9 cellular contexts compared by ENCODE assay signal in genomic region chr1:234533034-234533571, GRCh38. TPM values are rescaled to one million over a fixed set of nuclear protein-coding genes. Genes with fewer than 3 reads are reported as not detected.
DNase-seq lines count a peak whose midpoint lies in the region; ATAC-seq and TF ChIP-seq lines count a peak whose summit lies in the region.
"Had no signal": no experiment of that assay in that cellular context is flagged by ENCODE, and none has a peak within 500 bp of the region (broad histone marks: within the 10 kb centered on the region; RNA-seq: fewer than 3 reads in every experiment).

No MANE protein-coding gene starts in this region.

- no peaks in the 10 kb centered on the region for H3K36me3 Mint-ChIP-seq in Caco-2 (ENCODE audit: insufficient read depth, unreplicated experiment)
- H3K36me3 Mint-ChIP-seq: stimulated activated naive B cell treated with anti-CD40 and anti-IgM and Interleukin-4, amounts not matched to agents 10 μg/mL and 1 μg/mL and 100 μg/mL, for 72 hours had no signal

- CTCF ChIA-PET in Caco-2 (lab: Charles Lee): no interaction called here

- peaks cover 33% of the 10 kb centered on the region for H3K4me1 ChIP-seq in Caco-2
- peaks cover 52 to 100% (median 98%) of the 10 kb centered on the region in 9 donors for H3K4me1 ChIP-seq in heart right ventricle
- H3K4me1 ChIP-seq in MM.1S (ENCODE audit: low read length): no peaks in the 10 kb centered on the region

- H2AFZ ChIP-seq in MM.1S (ENCODE audit: low read length): no peak overlapping the region

- H3K4me3 ChIP-seq in Caco-2 (ENCODE audit: low read depth, low read length): no peak overlapping the region
- no peak overlapping the region for H3K4me3 ChIP-seq in heart right ventricle
- H3K4me3 ChIP-seq in MM.1S (ENCODE audit: low read length): no peak overlapping the region

- no peak for DNase-seq in Caco-2
- DNase-seq in amniotic epithelial cell (ENCODE audit: low read depth): peak; percentile 98
- DNase-seq in heart right ventricle: peak; percentile 48 to 63
- peak; percentile 95 for DNase-seq in renal cortical epithelial cell (ENCODE audit: low read depth)
- DNase-seq in MM.1S: no peak
- no peak for DNase-seq in NCI-H1417 treated with DMSO at 0.1 percent for 48 hours (lab: John Stamatoyannopoulos, UW)
- DNase-seq: stimulated activated naive B cell treated with anti-CD40 and anti-IgM and Interleukin-4, amounts not matched to agents 10 μg/mL and 1 μg/mL and 100 μg/mL, for 72 hours had no signal

- no peaks in the 10 kb centered on the region for H3K36me3 ChIP-seq in Caco-2 (ENCODE audit: control insufficient read depth, insufficient read depth, low read length)
- no peaks in the 10 kb centered on the region for H3K36me3 ChIP-seq in heart right ventricle
- no peaks in the 10 kb centered on the region for H3K36me3 ChIP-seq in MM.1S (replicated peaks; ENCODE audit: insufficient read depth, low read length)

- no peaks in the 10 kb centered on the region for H3F3A ChIP-seq in MM.1S (ENCODE audit: insufficient read depth, low read length)

- no peaks in the 10 kb centered on the region for H3K9me2 ChIP-seq in MM.1S (replicated peaks; ENCODE audit: insufficient read depth, low read length)

- no TSS peak for BruUV-seq in Caco-2 (replicated peaks; lab: Mats Ljungman, UMichigan)

- H3K9me3 ChIP-seq in Caco-2 (no peaks in the 10 kb centered on the region), heart right ventricle (no peaks in the 10 kb centered on the region), MM.1S (replicated peaks; ENCODE audit: insufficient read depth, low read length) (no peaks in the 10 kb centered on the region)

- H3K27ac ChIP-seq in heart right ventricle (peak overlapping the region; percentile 94 to 99 (median 98)), MM.1S (ENCODE audit: low read length) (no peak overlapping the region)

- H3K27me3 ChIP-seq in Caco-2 (replicated peaks; ENCODE audit: control insufficient read depth, insufficient read depth, low read length) (no peaks in the 10 kb centered on the region), heart right ventricle (no peaks in the 10 kb centered on the region), MM.1S (replicated peaks; ENCODE audit: insufficient read depth, low read length) (no peaks in the 10 kb centered on the region)

- no peak overlapping the region for H3K4me3 Mint-ChIP-seq in Caco-2 (ENCODE audit: unreplicated experiment)
- H3K4me3 Mint-ChIP-seq: stimulated activated naive B cell treated with anti-CD40 and anti-IgM and Interleukin-4, amounts not matched to agents 10 μg/mL and 1 μg/mL and 100 μg/mL, for 72 hours had no signal

- H3K9me3 Mint-ChIP-seq in Caco-2 (ENCODE audit: unreplicated experiment): no peaks in the 10 kb centered on the region
- H3K9me3 Mint-ChIP-seq: stimulated activated naive B cell treated with anti-CD40 and anti-IgM and Interleukin-4, amounts not matched to agents 10 μg/mL and 1 μg/mL and 100 μg/mL, for 72 hours had no signal

- H3K9ac ChIP-seq in MM.1S (ENCODE audit: low read length): no peak overlapping the region

- no peaks in the 10 kb centered on the region for H3K27me3 Mint-ChIP-seq in Caco-2 (ENCODE audit: insufficient read depth, unreplicated experiment)

- peaks cover 44% of the 10 kb centered on the region for H3K4me1 Mint-ChIP-seq in Caco-2 (ENCODE audit: low read depth, unreplicated experiment)

- POLR2A ChIA-PET in Caco-2 (lab: Charles Lee): no interaction called here

- no peak overlapping the region for H3K4me2 ChIP-seq in MM.1S (ENCODE audit: low read depth, low read length)

- TF ChIP-seq CTCF in Caco-2 (IDR thresholded peaks at IDR 0.05; ENCODE audit: insufficient read depth in 1 of 2, low read depth in 1 of 2, low read length in 1 of 2, severe bottlenecking in 1 of 2, unreplicated experiment in 1 of 2) (no peak), heart right ventricle (IDR thresholded peaks at IDR 0.05) (no peak), MM.1S (IDR thresholded peaks at IDR 0.05; ENCODE audit: low read length) (no peak)

- whole genome bisulfite sequencing in heart right ventricle, 2 donors: 31 to 37% methylated on average over 8 of the region's 8 CpGs

- peak overlapping the region; percentile 6 for H3K27ac Mint-ChIP-seq in Caco-2 (ENCODE audit: unreplicated experiment)
- H3K27ac Mint-ChIP-seq: stimulated activated naive B cell treated with anti-CD40 and anti-IgM and Interleukin-4, amounts not matched to agents 10 μg/mL and 1 μg/mL and 100 μg/mL, for 72 hours had no signal

- peak; percentile 20 to 66 (median 34) for ATAC-seq in heart right ventricle
- no peak for ATAC-seq in activated CD4-positive, CD25-positive, alpha-beta regulatory T cell treated with anti-CD3 and anti-CD28 coated beads, Interleukin-2, amount 50 U/mL, for 24 hours
- no peak for ATAC-seq in HG03280 (IDR thresholded peaks at IDR 0.05; ENCODE audit: unreplicated experiment)
- ATAC-seq: stimulated activated naive B cell treated with anti-CD40 and anti-IgM and Interleukin-4, amounts not matched to agents 10 μg/mL and 1 μg/mL and 100 μg/mL, for 72 hours had no signal

- H4K20me1 ChIP-seq in MM.1S (ENCODE audit: insufficient read depth, low read length): no peaks in the 10 kb centered on the region

- no peaks in the 10 kb centered on the region for H3K79me2 ChIP-seq in MM.1S (ENCODE audit: low read length)

- intact Hi-C loops in Caco-2 (cut with micrococcal nuclease; ENCODE audit: unreplicated experiment) (no loop called here), heart right ventricle (cut with DNase I) (loop anchor here in 7 of 10 donors (2.0 to 10.0 kb wide), 11 partner anchors 36 to 454 kb away; no protein-coding TSS in a partner anchor)

RNA-seq across cellular contexts. Expression of gene TARBP1, which starts 54.1 kb away (rescaled TPM):
- total RNA-seq in Caco-2 (2022) (33.8 and 37.0 TPM in 2 replicates), heart right ventricle (10 to 100 TPM in 3 of 10 donors, 1 to 10 TPM in 7; 6.9 to 11.7 (median 9.0) TPM), renal cortical epithelial cell (20.6 and 26.2 TPM in 2 replicates)
- 10 to 100 TPM in 1 of 2 donors, 1 to 10 TPM in 1; 4.6 to 49.9 TPM for polyA plus RNA-seq in heart right ventricle

Comparison
In these comparisons a context has a peak if more than half of its experiments do, and no peak if none do; other contexts are left out.
1. DNase-seq: peak in amniotic epithelial cell (single experiment), heart right ventricle (2 of 2) and renal cortical epithelial cell (single experiment); none in Caco-2 (0 of 2), MM.1S (single experiment) and NCI-H1417 treated with DMSO at 0.1 percent for 48 hours (single experiment).
2. ATAC-seq: peak in heart right ventricle (8 of 8); none in activated CD4-positive, CD25-positive, alpha-beta regulatory T cell treated with anti-CD3 and anti-CD28 coated beads, Interleukin-2, amount 50 U/mL, for 24 hours (0 of 2) and HG03280 (single experiment).